9 cellular contexts compared by ENCODE assay signal in genomic region chr4:127623755-127624087, GRCh38. TPM values are rescaled to one million over a fixed set of nuclear protein-coding genes. Genes with fewer than 3 reads are reported as not detected.
DNase-seq lines count a peak whose midpoint lies in the region; ATAC-seq and TF ChIP-seq lines count a peak whose summit lies in the region.
"Had no signal": no experiment of that assay in that cellular context is flagged by ENCODE, and none has a peak within 500 bp of the region (broad histone marks: within the 10 kb centered on the region; RNA-seq: fewer than 3 reads in every experiment).

No MANE protein-coding gene starts in this region.

- H3K9me3 ChIP-seq in SJSA1 (replicated peaks): no peaks in the 10 kb centered on the region; the same call in 1 of the 2 replicates

- intact Hi-C loops in posterior cingulate gyrus (cut with DNase I): no loop called here

- no peak overlapping the region for H3K27ac ChIP-seq in SJSA1
- H3K27ac ChIP-seq: HL-60 had no signal

- ATAC-seq in HG02571 (IDR thresholded peaks at IDR 0.05; ENCODE audit: unreplicated experiment) (no peak), HG03280 (IDR thresholded peaks at IDR 0.05; ENCODE audit: unreplicated experiment) (no peak)

- H3K27me3 ChIP-seq in SJSA1 (replicated peaks): no peaks in the 10 kb centered on the region; the same call in 1 of the 2 replicates

- TF ChIP-seq CTCF in fibroblast of the aortic adventitia (IDR thresholded peaks at IDR 0.05; ENCODE audit: insufficient read depth, low read length): no peak

- no peaks in the 10 kb centered on the region for H3K36me3 ChIP-seq in SJSA1

- peaks cover 11% of the 10 kb centered on the region for H3K4me1 ChIP-seq in SJSA1 (replicated peaks)

- DNase-seq in GM03348 (ENCODE audit: low spot score): peak; percentile 83
- DNase-seq in SJSA1 (ENCODE audit: low read depth in 1 of 2, low spot score in 2 of 2): peak in 1 of 2 experiments; percentile 29
- DNase-seq in fibroblast of the aortic adventitia (ENCODE audit: low read depth): peak; percentile 27
- peak in 8 of 10 donors; percentile 14 to 84 (median 39) for DNase-seq in posterior cingulate gyrus
- DNase-seq in DMS79 (lab: John Stamatoyannopoulos, UW): no peak
- no peak for DNase-seq in retina

- peak overlapping the region; percentile 47 for H3K4me3 ChIP-seq in SJSA1
- H3K4me3 ChIP-seq in fibroblast of the aortic adventitia (ENCODE audit: low read depth, low read length): peak overlapping the region; percentile 70

RNA-seq across cellular contexts. Expression of gene INTU, which starts 9.0 kb away (rescaled TPM):
- total RNA-seq in SJSA1 (2014; rRNA removed; shearing (Covaris generic)): 2.2 and 4.4 TPM in 2 replicates
- total RNA-seq in fibroblast of the aortic adventitia (ENCODE audit: low replicate concordance): 6.0 and 14.1 TPM in 2 replicates

Comparison
In these comparisons a context has a peak if more than half of its experiments do, and no peak if none do; other contexts are left out.
1. DNase-seq: peak in GM03348 (single experiment), fibroblast of the aortic adventitia (single experiment) and posterior cingulate gyrus (8 of 10); none in DMS79 (single experiment) and retina (single experiment).